ENCODE assay signal across 8 cellular contexts in the genomic region with DNA sequence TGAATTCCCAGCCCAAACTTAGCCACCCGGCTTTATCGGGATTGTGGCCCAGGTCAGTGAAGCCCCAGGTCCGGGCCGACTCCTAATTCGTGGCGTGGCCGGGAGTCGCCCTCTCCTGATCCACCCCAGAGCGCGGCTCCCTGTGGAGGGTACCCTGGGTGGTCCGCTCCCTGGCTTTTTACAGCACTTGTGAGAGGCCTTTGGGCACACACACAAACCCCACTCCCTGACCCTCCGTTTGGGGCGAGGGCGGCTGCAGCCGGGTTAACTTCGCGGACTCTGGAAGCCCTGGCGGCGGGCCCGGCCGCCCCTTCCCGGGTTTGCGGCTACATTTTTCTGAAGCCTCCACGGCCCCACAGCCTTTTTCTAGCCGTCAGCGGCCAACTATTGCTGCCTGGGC. TPM values are rescaled to one million over a fixed set of nuclear protein-coding genes. Genes with fewer than 3 reads are reported as not detected.
DNase-seq lines count a peak whose midpoint lies in the region; ATAC-seq and TF ChIP-seq lines count a peak whose summit lies in the region.

No MANE protein-coding gene starts in this region.

- H3K9me3 ChIP-seq in mononuclear cell (ENCODE audit: low read depth, low read length) = no peaks in the 10 kb centered on the region

- DNase-seq in stimulated activated naive CD8-positive, alpha-beta T cell treated with anti-CD3 and anti-CD28 coated beads, Interleukin-15, Interleukin-2, amounts not matched to agents 100 U/mL and 50 U/mL, for 24 hours = no peak
- DNase-seq in coronary artery (ENCODE audit: low spot score) (no peak), SKM-1 treated with dmso at 0.1 percent for 144 hours (lab: John Stamatoyannopoulos, UW; ENCODE audit: unreplicated experiment) (no peak), NCI-H146 treated with DMSO at 0.1 percent for 48 hours (lab: John Stamatoyannopoulos, UW; ENCODE audit: unreplicated experiment) (no peak)

- H3K4me3 ChIP-seq in coronary artery = peak overlapping the region; percentile 84
- H3K4me3 ChIP-seq in mononuclear cell (ENCODE audit: low read length) = peak overlapping the region; percentile 65

- no peak for ATAC-seq in stimulated activated naive CD8-positive, alpha-beta T cell treated with anti-CD3 and anti-CD28 coated beads, Interleukin-15, Interleukin-2, amounts not matched to agents 100 U/mL and 50 U/mL, for 24 hours
- ATAC-seq in GM19035 (IDR thresholded peaks at IDR 0.05; ENCODE audit: unreplicated experiment) = no peak
- no peak for ATAC-seq in GM18511 (IDR thresholded peaks at IDR 0.05; ENCODE audit: unreplicated experiment)

- peak overlapping the region; percentile 65 to 90 for H3K27ac ChIP-seq in coronary artery

- peaks cover 31% of the 10 kb centered on the region for H3K36me3 Mint-ChIP-seq in stimulated activated naive CD8-positive, alpha-beta T cell treated with anti-CD3 and anti-CD28 coated beads, Interleukin-15, Interleukin-2, amounts not matched to agents 100 ng/mL and 50 ng/mL, for 24 hours (ENCODE audit: low read depth)

- no peak overlapping the region for H3K27ac Mint-ChIP-seq in stimulated activated naive CD8-positive, alpha-beta T cell treated with anti-CD3 and anti-CD28 coated beads, Interleukin-15, Interleukin-2, amounts not matched to agents 100 ng/mL and 50 ng/mL, for 24 hours

- H3K27me3 Mint-ChIP-seq in stimulated activated naive CD8-positive, alpha-beta T cell treated with anti-CD3 and anti-CD28 coated beads, Interleukin-15, Interleukin-2, amounts not matched to agents 100 ng/mL and 50 ng/mL, for 24 hours = no peaks in the 10 kb centered on the region

- H3K4me1 ChIP-seq in mononuclear cell (ENCODE audit: insufficient read depth, low read length) = peaks cover 18% of the 10 kb centered on the region

- H3K9me3 Mint-ChIP-seq in stimulated activated naive CD8-positive, alpha-beta T cell treated with anti-CD3 and anti-CD28 coated beads, Interleukin-15, Interleukin-2, amounts not matched to agents 100 ng/mL and 50 ng/mL, for 24 hours = peaks cover 2% of the 10 kb centered on the region

- H3K4me3 Mint-ChIP-seq in stimulated activated naive CD8-positive, alpha-beta T cell treated with anti-CD3 and anti-CD28 coated beads, Interleukin-15, Interleukin-2, amounts not matched to agents 100 ng/mL and 50 ng/mL, for 24 hours = peak overlapping the region; percentile 94

- H3K4me1 Mint-ChIP-seq in stimulated activated naive CD8-positive, alpha-beta T cell treated with anti-CD3 and anti-CD28 coated beads, Interleukin-15, Interleukin-2, amounts not matched to agents 100 ng/mL and 50 ng/mL, for 24 hours (ENCODE audit: low read depth) = peaks cover 8% of the 10 kb centered on the region

- no peak for TF ChIP-seq CTCF in coronary artery (IDR thresholded peaks at IDR 0.05)

- no peaks in the 10 kb centered on the region for H3K27me3 ChIP-seq in mononuclear cell (ENCODE audit: insufficient read depth, low read length)

RNA-seq across cellular contexts. Expression of gene ZNF568, which starts 56.5 kb away (rescaled TPM):
- total RNA-seq in mononuclear cell = 4.3 TPM

RNA-seq across cellular contexts. Expression of gene ZNF829, which starts 56.5 kb away (rescaled TPM):
- 3.9 TPM for total RNA-seq in mononuclear cell
